Comparison of ENCODE assay signal across 8 cellular contexts in the genomic region with DNA sequence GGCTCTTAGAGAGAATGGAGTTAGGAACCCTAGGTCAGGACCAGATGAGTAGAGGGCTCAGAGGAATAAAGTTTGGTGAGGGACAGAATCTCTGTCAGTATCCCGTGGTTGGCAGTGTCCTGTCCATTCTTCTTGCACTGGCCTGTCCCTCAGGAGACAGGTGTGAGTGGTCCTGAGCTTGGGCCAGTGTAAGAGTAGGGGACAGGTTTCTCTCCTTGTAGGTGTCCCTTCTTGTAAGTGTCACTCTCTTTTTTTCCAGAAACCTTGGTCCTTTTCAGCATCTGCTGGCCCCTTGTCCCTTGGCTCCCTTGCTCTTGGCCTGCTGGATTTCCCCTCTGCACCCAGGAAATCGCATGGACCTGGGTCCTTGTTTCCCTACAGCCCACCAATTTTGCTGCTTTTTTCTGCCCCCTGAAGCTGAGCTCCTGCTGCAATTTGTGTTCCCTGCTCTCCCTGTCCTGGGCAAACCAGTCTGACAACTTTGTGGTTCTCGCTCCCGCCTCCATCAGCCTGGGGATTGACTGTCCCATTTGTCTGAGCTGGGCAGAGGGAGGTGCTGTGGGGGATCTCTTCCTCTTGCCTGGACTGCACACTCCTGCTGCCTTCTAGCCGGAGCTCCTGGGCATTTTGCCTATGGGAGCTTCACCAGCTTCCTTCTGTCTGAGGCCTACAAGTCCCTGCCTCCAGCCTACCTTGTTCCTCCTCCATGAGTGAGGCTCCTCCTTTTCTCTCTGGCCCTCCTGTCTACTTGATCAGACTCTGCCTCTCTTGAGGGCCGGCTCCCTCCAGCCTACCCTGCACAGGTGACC. TPM values are rescaled to one million over a fixed set of nuclear protein-coding genes. Genes with fewer than 3 reads are reported as not detected.
DNase-seq lines count a peak whose midpoint lies in the region; ATAC-seq and TF ChIP-seq lines count a peak whose summit lies in the region.

No MANE protein-coding gene starts in this region.

- intact Hi-C loops in dendritic cell treated with granulocyte-macrophage colony-stimulating factor and Interleukin-4, amounts not matched to agents 40 ng/mL and 50 ng/mL, for 4 days (cut with micrococcal nuclease): loop anchor here (5.0 kb wide), 1 partner anchor 37 kb away; no protein-coding TSS in a partner anchor
- intact Hi-C loops in upper lobe of right lung (cut with DNase I): loop anchor here (5.0 kb wide), 1 partner anchor 47 kb away; no protein-coding TSS in a partner anchor

- H3K4me1 ChIP-seq in upper lobe of right lung: peaks cover 95% of the 10 kb centered on the region

- no peaks in the 10 kb centered on the region for H3K27me3 ChIP-seq in upper lobe of right lung

- H3K4me3 ChIP-seq in upper lobe of right lung: peak overlapping the region; percentile 34

- H3K4me1 Mint-ChIP-seq in dendritic cell treated with granulocyte-macrophage colony-stimulating factor and Interleukin-4, amounts not matched to agents 40 ng/mL and 50 ng/mL, for 4 days (ENCODE audit: low read depth): peaks cover 99% of the 10 kb centered on the region
- peaks cover 69% of the 10 kb centered on the region for H3K4me1 Mint-ChIP-seq in memory B cell

- peak overlapping the region; percentile 91 for H3K27ac Mint-ChIP-seq in dendritic cell treated with granulocyte-macrophage colony-stimulating factor and Interleukin-4, amounts not matched to agents 40 ng/mL and 50 ng/mL, for 4 days
- peak overlapping the region; percentile 33 for H3K27ac Mint-ChIP-seq in memory B cell

- H3K36me3 ChIP-seq in upper lobe of right lung: no peaks in the 10 kb centered on the region

- peak overlapping the region; percentile 77 for H3K4me3 Mint-ChIP-seq in dendritic cell treated with granulocyte-macrophage colony-stimulating factor and Interleukin-4, amounts not matched to agents 40 ng/mL and 50 ng/mL, for 4 days
- H3K4me3 Mint-ChIP-seq in memory B cell: peak overlapping the region; percentile 14

- H3K27me3 Mint-ChIP-seq in dendritic cell treated with granulocyte-macrophage colony-stimulating factor and Interleukin-4, amounts not matched to agents 40 ng/mL and 50 ng/mL, for 4 days: no peaks in the 10 kb centered on the region
- H3K27me3 Mint-ChIP-seq in memory B cell: no peaks in the 10 kb centered on the region

- DNase-seq in NCI-H1436 treated with DMSO at 0.1 percent for 48 hours (lab: John Stamatoyannopoulos, UW) (peak; percentile 8), NCI-H1436 (lab: John Stamatoyannopoulos, UW) (no peak), NCI-H510A treated with DMSO at 0.1 percent for 48 hours (lab: John Stamatoyannopoulos, UW) (peak; percentile 96), memory B cell (ENCODE audit: low spot score in 2 of 2) (no peak), upper lobe of right lung (peak; percentile 85), MV-4-11 (lab: John Stamatoyannopoulos, UW) (no peak)

- peak overlapping the region; percentile 98 for H3K27ac ChIP-seq in upper lobe of right lung

- H3K9me3 Mint-ChIP-seq in dendritic cell treated with granulocyte-macrophage colony-stimulating factor and Interleukin-4, amounts not matched to agents 40 ng/mL and 50 ng/mL, for 4 days: no peaks in the 10 kb centered on the region
- no peaks in the 10 kb centered on the region for H3K9me3 Mint-ChIP-seq in memory B cell

- no peaks in the 10 kb centered on the region for H3K9me3 ChIP-seq in upper lobe of right lung

- ATAC-seq in memory B cell (ENCODE audit: low read depth) (no peak), upper lobe of right lung (peak; percentile 77), HG03159 (IDR thresholded peaks at IDR 0.05; ENCODE audit: unreplicated experiment) (no peak)

- no peak for TF ChIP-seq CTCF in upper lobe of right lung (IDR thresholded peaks at IDR 0.05)

- peaks cover 58% of the 10 kb centered on the region for H3K36me3 Mint-ChIP-seq in dendritic cell treated with granulocyte-macrophage colony-stimulating factor and Interleukin-4, amounts not matched to agents 40 ng/mL and 50 ng/mL, for 4 days (ENCODE audit: low read depth)
- H3K36me3 Mint-ChIP-seq in memory B cell: no peaks in the 10 kb centered on the region

RNA-seq across cellular contexts. Expression of a gene that starts 6.5 kb away (rescaled TPM):
- total RNA-seq in upper lobe of right lung: 157 TPM

RNA-seq across cellular contexts. Expression of a gene that starts 52.3 kb away (rescaled TPM):
- 52.9 TPM for total RNA-seq in upper lobe of right lung

Comparison
In these comparisons a context has a peak if more than half of its experiments do, and no peak if none do; other contexts are left out.
1. DNase-seq: peak in NCI-H1436 treated with DMSO at 0.1 percent for 48 hours (single experiment), NCI-H510A treated with DMSO at 0.1 percent for 48 hours (single experiment) and upper lobe of right lung (single experiment); none in NCI-H1436 (single experiment), memory B cell (0 of 2) and MV-4-11 (single experiment).